In the genomic region with DNA sequence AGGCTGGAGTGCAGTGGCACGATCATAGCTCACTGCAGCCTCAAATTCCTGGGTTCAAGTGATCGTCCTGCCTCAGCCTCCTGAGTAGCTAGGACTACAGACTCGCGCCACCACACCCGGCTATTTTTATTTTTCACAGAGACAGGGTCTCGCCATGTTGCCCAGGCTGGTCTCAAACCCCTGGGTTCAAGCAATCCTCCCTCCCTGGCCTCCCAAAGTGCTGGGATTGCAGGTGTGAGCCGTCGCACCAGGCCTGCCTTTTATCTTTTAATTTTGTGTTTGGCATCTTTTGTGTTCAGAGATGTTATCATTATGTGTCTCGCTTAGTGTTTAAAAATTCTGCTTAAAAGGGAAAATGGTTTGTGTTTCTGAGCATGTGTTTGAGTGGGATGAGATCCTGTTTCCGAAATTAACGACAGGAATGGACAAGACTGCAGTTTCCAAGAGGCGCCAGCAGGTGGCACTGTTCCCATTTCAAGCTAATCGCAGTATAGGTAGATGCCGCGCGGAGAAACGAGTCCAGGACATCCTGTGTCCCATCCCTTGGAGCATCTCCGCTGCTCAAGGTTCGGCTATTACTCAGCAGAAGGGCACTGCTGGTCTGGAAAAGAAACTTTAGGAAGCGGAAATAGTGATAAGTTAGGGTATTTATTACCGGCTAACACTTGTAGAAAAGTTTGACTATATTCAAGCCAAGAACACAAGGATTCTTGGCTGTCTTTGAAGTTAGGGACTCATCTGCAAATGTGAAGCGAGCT, we compare ENCODE assay signal across 8 cellular contexts. TPM values are rescaled to one million over a fixed set of nuclear protein-coding genes. Genes with fewer than 3 reads are reported as not detected.
DNase-seq lines count a peak whose midpoint lies in the region; ATAC-seq and TF ChIP-seq lines count a peak whose summit lies in the region.

No MANE protein-coding gene starts in this region.

- peak; percentile 94 to 96 (median 95) for TF ChIP-seq CTCF in nephron (IDR thresholded peaks at IDR 0.05; ENCODE audit: unreplicated experiment in 3 of 3)

- H3K36me3 Mint-ChIP-seq in nephron (ENCODE audit: low read depth) = no peaks in the 10 kb centered on the region

- H3K27me3 Mint-ChIP-seq in nephron (ENCODE audit: low read depth) = peaks cover 18% of the 10 kb centered on the region

- H3K27ac Mint-ChIP-seq in nephron = no peak overlapping the region

- no peak overlapping the region for H3K4me3 ChIP-seq in Jurkat, Clone E6-1 (ENCODE audit: low read length)

- no peaks in the 10 kb centered on the region for H3K4me1 Mint-ChIP-seq in nephron

- ATAC-seq in GM21529 (IDR thresholded peaks at IDR 0.05; ENCODE audit: unreplicated experiment) = peak; percentile 84

- no peaks in the 10 kb centered on the region for H3K9me3 Mint-ChIP-seq in nephron

- no peak overlapping the region for H3K4me3 Mint-ChIP-seq in nephron

- DNase-seq in DMS153 (lab: John Stamatoyannopoulos, UW) (peak; percentile 39), OCI-M2 (lab: John Stamatoyannopoulos, UW; ENCODE audit: unreplicated experiment) (peak; percentile 94), activated T-cell treated with anti-CD3 and anti-CD28 coated beads for 48 hours (ENCODE audit: low read depth) (peak; percentile 61), fibroblast of gingiva (ENCODE audit: low read depth) (peak; percentile 68)
- DNase-seq in Jurkat, Clone E6-1 (ENCODE audit: low read depth, low spot score) = peak; percentile 65
- peak; percentile 67 for DNase-seq in stimulated activated naive CD4-positive, alpha-beta T cell treated with Interleukin-2 at 50 U/mL for 16 hours (lab: John Stamatoyannopoulos, UW)

RNA-seq across cellular contexts. Expression of gene ST7, which starts 23.0 kb away (rescaled TPM):
- 12.4 TPM for polyA plus RNA-seq in Jurkat, Clone E6-1 (2012; ENCODE audit: insufficient read depth, insufficient read length)

Comparison
In these comparisons a context has a peak if more than half of its experiments do, and no peak if none do; other contexts are left out.
1. DNase-seq: peak in every context shown above with its lines; median percentile 94 in OCI-M2; 68 in fibroblast of gingiva; 67 in stimulated activated naive CD4-positive, alpha-beta T cell treated with Interleukin-2 at 50 U/mL for 16 hours; 65 in Jurkat, Clone E6-1; 61 in activated T-cell treated with anti-CD3 and anti-CD28 coated beads for 48 hours; 39 in DMS153.